In the genomic region with DNA sequence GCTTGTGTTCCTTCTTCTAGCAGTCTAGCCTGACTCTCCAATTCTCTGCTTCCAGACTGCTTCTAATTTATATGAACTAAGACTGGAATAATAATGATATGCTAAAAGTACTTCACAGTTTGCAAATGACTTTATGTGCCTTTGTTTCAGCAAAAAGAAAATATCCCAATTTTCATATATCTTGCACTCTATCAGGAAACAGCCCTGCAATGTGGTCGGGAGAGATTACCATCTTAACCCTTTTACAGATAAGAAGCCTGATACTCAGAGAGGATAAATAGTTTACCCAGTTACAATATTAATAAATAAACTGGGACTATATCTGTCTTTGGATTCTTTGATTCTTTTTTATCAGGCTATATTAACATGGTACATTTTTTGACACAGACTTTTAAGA, we compare ENCODE assay signal across 22 cellular contexts.
DNase-seq lines count a peak whose midpoint lies in the region; ATAC-seq and TF ChIP-seq lines count a peak whose summit lies in the region.
"Had no signal": no experiment of that assay in that cellular context is flagged by ENCODE, and none has a peak within 500 bp of the region (broad histone marks: within the 10 kb centered on the region; RNA-seq: fewer than 3 reads in every experiment).

No MANE protein-coding gene starts in this region.

- H3K9me3 ChIP-seq in parathyroid adenoma (ENCODE audit: control insufficient read depth, low read length): no peaks in the 10 kb centered on the region
- H3K9me3 ChIP-seq: adrenal gland, Caco-2, esophagus squamous epithelium, HAP-1, left lung, mucosa of descending colon, right lobe of liver had no signal

- H3K27me3 Mint-ChIP-seq in activated T-cell treated with anti-CD3 and anti-CD28 coated beads, Interleukin-2, amount 50 U/mL, for 72 hours (ENCODE audit: low read depth): no peaks in the 10 kb centered on the region
- no peaks in the 10 kb centered on the region for H3K27me3 Mint-ChIP-seq in T-cell
- H3K27me3 Mint-ChIP-seq in chondrocyte (ENCODE audit: low read depth): no peaks in the 10 kb centered on the region

- no peaks in the 10 kb centered on the region for H3K79me2 ChIP-seq in parathyroid adenoma

- no peak overlapping the region for H2AFZ ChIP-seq in parathyroid adenoma

- H3K27ac ChIP-seq in parathyroid adenoma: peak overlapping the region; percentile 17
- H3K27ac ChIP-seq: adrenal gland, esophagus squamous epithelium, left lung, right lobe of liver, RWPE1, VCaP had no signal

- CTCF ChIA-PET in T-cell (lab: Charles Lee): interaction anchor here in 1 of 2 donors (0.7 kb wide), 1 partner anchor 611 kb away, joined by 3 read pairs; no protein-coding TSS in a partner anchor

- peaks cover 100% of the 10 kb centered on the region for H3K4me1 Mint-ChIP-seq in activated T-cell treated with anti-CD3 and anti-CD28 coated beads, Interleukin-2, amount 50 U/mL, for 72 hours (ENCODE audit: low read depth)
- H3K4me1 Mint-ChIP-seq in T-cell (peaks cover 84 to 91% (median 87%) of the 10 kb centered on the region in 3 donors), chondrocyte (ENCODE audit: low read depth) (peaks cover 40% of the 10 kb centered on the region)

- no peaks in the 10 kb centered on the region for H3K9me3 Mint-ChIP-seq in activated T-cell treated with anti-CD3 and anti-CD28 coated beads, Interleukin-2, amount 50 U/mL, for 72 hours
- H3K9me3 Mint-ChIP-seq in T-cell: no peaks in the 10 kb centered on the region
- no peaks in the 10 kb centered on the region for H3K9me3 Mint-ChIP-seq in chondrocyte (ENCODE audit: low read depth)

- ATAC-seq in activated T-cell treated with anti-CD3 and anti-CD28 coated beads, Interleukin-2, amount 50 U/mL, for 72 hours (replicated peaks in 1 of 2): no peak
- ATAC-seq in T-cell (replicated peaks in 1 of 4) (no peak), GM18868 (IDR thresholded peaks at IDR 0.05; ENCODE audit: unreplicated experiment) (no peak), GM21737 (IDR thresholded peaks at IDR 0.05; ENCODE audit: unreplicated experiment) (no peak)
- ATAC-seq: left lung, mucosa of descending colon, right lobe of liver had no signal

- H3K27me3 ChIP-seq in parathyroid adenoma (ENCODE audit: control insufficient read depth, insufficient read depth, low read length): no peaks in the 10 kb centered on the region
- H3K27me3 ChIP-seq: adrenal gland, esophagus squamous epithelium, left lung, right lobe of liver had no signal

- no peak for DNase-seq in activated T-cell treated with anti-CD3 and anti-CD28 coated beads, Interleukin-2, amount 50 U/mL, for 72 hours
- DNase-seq in activated T-cell treated with anti-CD3 and anti-CD28 coated beads for 4 hours: no peak
- no peak for DNase-seq in T-cell
- no peak for DNase-seq in chondrocyte (ENCODE audit: low spot score)
- no peak for DNase-seq in NCI-H510A treated with DMSO at 0.1 percent for 48 hours (lab: John Stamatoyannopoulos, UW)
- DNase-seq: adrenal gland; Caco-2; esophagus squamous epithelium; IMR-90; left lung; MM.1S; mucosa of descending colon; NCI-H1694; NCI-H226; NK-92 treated with Interleukin-12 subunit alpha and Interleukin-12 subunit beta, amount 100 ng/mL, for 24 hours; right lobe of liver had no signal

- peaks cover 15 to 56% of the 10 kb centered on the region in 2 donors for H3K36me3 Mint-ChIP-seq in activated T-cell treated with anti-CD3 and anti-CD28 coated beads, Interleukin-2, amount 50 U/mL, for 72 hours (ENCODE audit: insufficient read depth in 2 of 2)
- H3K36me3 Mint-ChIP-seq in T-cell: peaks cover 66% of the 10 kb centered on the region
- H3K36me3 Mint-ChIP-seq in chondrocyte (ENCODE audit: low read depth): peaks cover 16% of the 10 kb centered on the region

- POLR2A ChIA-PET in T-cell (lab: Charles Lee): interaction anchor here in 1 of 2 donors (0.6 kb wide), 1 partner anchor 238 kb away, joined by 3 read pairs; no protein-coding TSS in a partner anchor

- H3K4me3 ChIP-seq in parathyroid adenoma (ENCODE audit: low read depth, low read length): no peak overlapping the region
- H3K4me3 ChIP-seq: adrenal gland, esophagus squamous epithelium, HAP-1, left lung, mucosa of descending colon, right lobe of liver had no signal

- TF ChIP-seq CTCF in chondrocyte (IDR thresholded peaks at IDR 0.05) (no peak), parathyroid adenoma (IDR thresholded peaks at IDR 0.05) (no peak)

- no peak overlapping the region for H3K9ac ChIP-seq in parathyroid adenoma

- H3K4me1 ChIP-seq in parathyroid adenoma: peaks cover 40% of the 10 kb centered on the region
- H3K4me1 ChIP-seq: adrenal gland, Caco-2, HAP-1 had no signal

- H3K4me2 ChIP-seq in parathyroid adenoma (ENCODE audit: low read length): no peak overlapping the region

- no peaks in the 10 kb centered on the region for H3K36me3 ChIP-seq in parathyroid adenoma (ENCODE audit: control insufficient read depth, insufficient read depth, low read length)
- H3K36me3 ChIP-seq: adrenal gland, right lobe of liver had no signal

- H3K27ac Mint-ChIP-seq in activated T-cell treated with anti-CD3 and anti-CD28 coated beads, Interleukin-2, amount 50 U/mL, for 72 hours: peak overlapping the region; percentile 100
- peak overlapping the region; percentile 88 to 89 for H3K27ac Mint-ChIP-seq in T-cell
- peak overlapping the region; percentile 27 for H3K27ac Mint-ChIP-seq in chondrocyte (ENCODE audit: unreplicated experiment)

- H3K4me3 Mint-ChIP-seq in activated T-cell treated with anti-CD3 and anti-CD28 coated beads, Interleukin-2, amount 50 U/mL, for 72 hours: peak overlapping the region; percentile 68 to 90
- peak overlapping the region in 2 of 3 donors; percentile 21 to 32 for H3K4me3 Mint-ChIP-seq in T-cell
- no peak overlapping the region for H3K4me3 Mint-ChIP-seq in chondrocyte (ENCODE audit: unreplicated experiment)

Comparison
In these comparisons a context has a peak if more than half of its experiments do, and no peak if none do; other contexts are left out.
1. H3K27ac Mint-ChIP-seq: peak in every context shown above with its lines; median percentile 100 in activated T-cell treated with anti-CD3 and anti-CD28 coated beads, Interleukin-2, amount 50 U/mL, for 72 hours; 88 in T-cell; 27 in chondrocyte.